In genomic region chr2:38376346-38376682, GRCh38 we compare ENCODE assay signal across 8 cellular contexts. TPM values are rescaled to one million over a fixed set of nuclear protein-coding genes. Genes with fewer than 3 reads are reported as not detected.
DNase-seq lines count a peak whose midpoint lies in the region; ATAC-seq and TF ChIP-seq lines count a peak whose summit lies in the region.

No MANE protein-coding gene starts in this region.

- WGBS in stomach, 5 donors, result 0 to 1% (median 0%) methylated on average over 17 to 23 of the region's 23 CpGs

- H3K27ac ChIP-seq in muscle layer of duodenum (ENCODE audit: low read length) (peak overlapping the region; percentile 91), stomach (peak overlapping the region; percentile 97 to 100 (median 99))

- H3K27me3 ChIP-seq in BE2C (no peaks in the 10 kb centered on the region), muscle layer of duodenum (ENCODE audit: low read depth, low read length) (no peaks in the 10 kb centered on the region), stomach (no peaks in the 10 kb centered on the region)

- peaks cover 3% of the 10 kb centered on the region for H3K4me1 ChIP-seq in BE2C
- H3K4me1 ChIP-seq in muscle layer of duodenum (ENCODE audit: control insufficient read depth in 1 of 2, insufficient read depth in 2 of 2, low read length in 2 of 2), result peaks cover 16 to 34% of the 10 kb centered on the region in 2 donors
- peaks cover 24 to 75% (median 50%) of the 10 kb centered on the region in 4 donors for H3K4me1 ChIP-seq in stomach

- H3K36me3 ChIP-seq in BE2C (no peaks in the 10 kb centered on the region), muscle layer of duodenum (ENCODE audit: control insufficient read depth in 1 of 2, insufficient read depth in 2 of 2, low read length in 2 of 2) (no peaks in the 10 kb centered on the region), stomach (no peaks in the 10 kb centered on the region)

- intact Hi-C loops in stomach (cut with DNase I; ENCODE audit: low total_unique reads), result loop anchor here (10.0 kb wide), 1 partner anchor 52 kb away; no protein-coding TSS in a partner anchor

- peak; percentile 23 for ATAC-seq in GM18870 (IDR thresholded peaks at IDR 0.05; ENCODE audit: unreplicated experiment)
- ATAC-seq in HG03108 (IDR thresholded peaks at IDR 0.05; ENCODE audit: unreplicated experiment), result peak; percentile 30

- TF ChIP-seq EP300 in stomach (IDR thresholded peaks at IDR 0.05), result no peak

- H3K9me3 ChIP-seq in BE2C (no peaks in the 10 kb centered on the region), muscle layer of duodenum (ENCODE audit: control insufficient read depth in 1 of 2, low read length in 2 of 2) (no peaks in the 10 kb centered on the region), stomach (no peaks in the 10 kb centered on the region)

- DNase-seq in BE2C, result no peak
- DNase-seq in NCI-H345 (lab: John Stamatoyannopoulos, UW), result peak; percentile 52
- peak; percentile 79 for DNase-seq in activated CD8-positive, alpha-beta memory T cell treated with anti-CD3 and anti-CD28 coated beads, Interleukin-2, amount 50 U/mL, for 48 hours
- peak; percentile 48 for DNase-seq in epithelial cell of proximal tubule (ENCODE audit: low read depth)
- peak; percentile 49 for DNase-seq in stomach

- TF ChIP-seq CTCF in BE2C (IDR thresholded peaks at IDR 0.05; ENCODE audit: low read depth, low read length) (no peak), epithelial cell of proximal tubule (conservative IDR thresholded peaks at IDR 0.05; ENCODE audit: low read depth, low read length) (no peak), stomach (IDR thresholded peaks at IDR 0.05) (no peak)

- peak overlapping the region; percentile 99 for H3K4me3 ChIP-seq in BE2C (ENCODE audit: low read depth, low read length)
- H3K4me3 ChIP-seq in epithelial cell of proximal tubule (ENCODE audit: low read depth, low read length), result peak overlapping the region; percentile 83
- H3K4me3 ChIP-seq in muscle layer of duodenum (ENCODE audit: low read depth in 1 of 2, low read length in 2 of 2), result peak overlapping the region; percentile 85 to 91
- H3K4me3 ChIP-seq in stomach, result peak overlapping the region; percentile 79 to 95 (median 86)

- TF ChIP-seq POLR2A in stomach (IDR thresholded peaks at IDR 0.05), result no peak

RNA-seq across cellular contexts. Expression of gene ATL2, which starts 0.8 kb away (rescaled TPM):
- 47.9 TPM for polyA plus RNA-seq in BE2C (2012; ENCODE audit: insufficient read depth, insufficient read length, low read depth)
- total RNA-seq in epithelial cell of proximal tubule (77.5 and 79.2 TPM in 2 replicates), stomach (100 to 1,000 TPM in 3 of 5 donors, 10 to 100 TPM in 2; 52.7 to 462 (median 102) TPM)
- 10 to 100 TPM in 1 of 3 donors, 1 to 10 TPM in 2; 8.4 to 42.0 (median 8.9) TPM for polyA plus RNA-seq in stomach
